ENCODE assay signal across 20 cellular contexts in genomic region chr3:61146010-61146569, GRCh38.
DNase-seq lines count a peak whose midpoint lies in the region; ATAC-seq and TF ChIP-seq lines count a peak whose summit lies in the region.
"Had no signal": no experiment of that assay in that cellular context is flagged by ENCODE, and none has a peak within 500 bp of the region (broad histone marks: within the 10 kb centered on the region; RNA-seq: fewer than 3 reads in every experiment).

No MANE protein-coding gene starts in this region.

- ATAC-seq in HG03432 (IDR thresholded peaks at IDR 0.05; ENCODE audit: unreplicated experiment) = peak; percentile 54
- ATAC-seq: activated naive CD8-positive, alpha-beta T cell treated with anti-CD3 and anti-CD28 coated beads, Interleukin-2, amount 50 U/mL, for 24 hours; body of pancreas; upper lobe of right lung had no signal

- H3K36me3 ChIP-seq in sigmoid colon (no peaks in the 10 kb centered on the region), stomach (no peaks in the 10 kb centered on the region), HAP-1 (replicated peaks) (no peaks in the 10 kb centered on the region)
- H3K36me3 ChIP-seq: right atrium auricular region, upper lobe of right lung had no signal

- no peak overlapping the region for H3K27ac ChIP-seq in sigmoid colon
- H3K27ac ChIP-seq in stomach = no peak overlapping the region
- H3K27ac ChIP-seq: body of pancreas, HL-60, right atrium auricular region, upper lobe of right lung had no signal

- DNase-seq in NCI-H146 (lab: John Stamatoyannopoulos, UW) = peak; percentile 1
- no peak for DNase-seq in NCI-H146 treated with DMSO at 0.1 percent for 48 hours (lab: John Stamatoyannopoulos, UW; ENCODE audit: unreplicated experiment)
- DNase-seq in NCI-H748 (lab: John Stamatoyannopoulos, UW; ENCODE audit: unreplicated experiment) = peak; percentile 25
- DNase-seq in T-helper 1 cell = no peak
- DNase-seq in sigmoid colon = no peak
- no peak for DNase-seq in stomach
- DNase-seq in HAP-1 (ENCODE audit: low spot score in 2 of 2) = no peak
- DNase-seq: activated CD8-positive, alpha-beta memory T cell treated with anti-CD3 and anti-CD28 coated beads, Interleukin-2, amount 50 U/mL, for 4 hours; activated naive CD8-positive, alpha-beta T cell treated with anti-CD3 and anti-CD28 coated beads, Interleukin-2, amount 50 U/mL, for 24 hours; body of pancreas; Caco-2; EL; mesenchymal stem cell; NCI-H187; NCI-H526; SHP77; upper lobe of right lung had no signal

- TF ChIP-seq POLR2A in sigmoid colon (IDR thresholded peaks at IDR 0.05) (no peak), stomach (IDR thresholded peaks at IDR 0.05) (no peak)

- H3K4me3 ChIP-seq in sigmoid colon = no peak overlapping the region
- H3K4me3 ChIP-seq in stomach = no peak overlapping the region
- H3K4me3 ChIP-seq in HAP-1 = no peak overlapping the region
- H3K4me3 ChIP-seq: body of pancreas, right atrium auricular region, upper lobe of right lung had no signal

- no peaks in the 10 kb centered on the region for H3K9me3 ChIP-seq in sigmoid colon
- H3K9me3 ChIP-seq in stomach = no peaks in the 10 kb centered on the region
- H3K9me3 ChIP-seq in HAP-1 = no peaks in the 10 kb centered on the region
- H3K9me3 ChIP-seq: body of pancreas, Caco-2, right atrium auricular region, upper lobe of right lung had no signal

- H3K4me1 ChIP-seq in sigmoid colon (no peaks in the 10 kb centered on the region), stomach (no peaks in the 10 kb centered on the region), HAP-1 (peaks cover 8% of the 10 kb centered on the region; the same call in 1 of the 2 replicates)
- H3K4me1 ChIP-seq: body of pancreas, right atrium auricular region, upper lobe of right lung had no signal

- intact Hi-C loops in sigmoid colon (cut with DNase I) = no loop called here
- intact Hi-C loops in stomach (cut with DNase I; ENCODE audit: low total_unique reads) = no loop called here

- TF ChIP-seq EP300 in sigmoid colon (IDR thresholded peaks at IDR 0.05) = no peak
- no peak for TF ChIP-seq EP300 in stomach (IDR thresholded peaks at IDR 0.05)

- in situ Hi-C loops in HAP-1 (cut with MboI; ENCODE audit: low sequenced_read_pairs) = no loop called here

- TF ChIP-seq CTCF in sigmoid colon (IDR thresholded peaks at IDR 0.05) = no peak
- TF ChIP-seq CTCF in stomach (IDR thresholded peaks at IDR 0.05) = no peak

- H3K27me3 ChIP-seq in sigmoid colon (no peaks in the 10 kb centered on the region), stomach (no peaks in the 10 kb centered on the region), HAP-1 (ENCODE audit: low read depth) (no peaks in the 10 kb centered on the region)
- H3K27me3 ChIP-seq: body of pancreas, right atrium auricular region, upper lobe of right lung had no signal

- WGBS in sigmoid colon, 2 donors = 57 to 84% methylated on average over 3 of the region's 3 CpGs
- 73 to 87% (median 85%) methylated on average over 3 of the region's 3 CpGs for WGBS in stomach, 5 donors

Comparison
In these comparisons a context has a peak if more than half of its experiments do, and no peak if none do; other contexts are left out.
1. DNase-seq: peak in NCI-H146 (single experiment) and NCI-H748 (single experiment); none in NCI-H146 treated with DMSO at 0.1 percent for 48 hours (single experiment), T-helper 1 cell (0 of 5), sigmoid colon (single experiment), stomach (single experiment) and HAP-1 (0 of 2).